23 cellular contexts compared by ENCODE assay signal in the genomic region with DNA sequence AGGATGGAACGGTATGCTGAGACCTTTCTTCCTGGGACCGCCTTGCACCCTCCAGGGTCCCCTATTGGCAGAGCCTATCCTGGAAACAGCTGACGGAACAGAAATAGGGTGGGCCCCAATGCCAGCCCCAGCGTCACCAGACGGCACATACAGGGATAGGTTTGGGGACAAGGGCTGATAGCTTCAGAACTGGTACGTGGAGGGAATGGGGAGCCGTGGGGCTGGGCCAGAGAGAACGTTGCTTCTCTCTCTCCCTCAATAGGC. TPM values are rescaled to one million over a fixed set of nuclear protein-coding genes. Genes with fewer than 3 reads are reported as not detected.
DNase-seq lines count a peak whose midpoint lies in the region; ATAC-seq and TF ChIP-seq lines count a peak whose summit lies in the region.
"Had no signal": no experiment of that assay in that cellular context is flagged by ENCODE, and none has a peak within 500 bp of the region (broad histone marks: within the 10 kb centered on the region; RNA-seq: fewer than 3 reads in every experiment).

No MANE protein-coding gene starts in this region.

- H3K27me3 ChIP-seq in Loucy (ENCODE audit: insufficient read depth, low read length, poor library complexity, severe bottlenecking) (no peaks in the 10 kb centered on the region), mammary epithelial cell (ENCODE audit: insufficient read depth, low read length) (no peaks in the 10 kb centered on the region), thyroid gland (no peaks in the 10 kb centered on the region)
- H3K27me3 ChIP-seq: cardiac muscle cell, upper lobe of right lung had no signal

- peaks cover 35% of the 10 kb centered on the region for H3K4me1 Mint-ChIP-seq in mesothelial cell of epicardium
- H3K4me1 Mint-ChIP-seq in activated T-cell treated with anti-CD3 and anti-CD28 coated beads, Interleukin-2, amount 50 U/mL, for 4 hours (ENCODE audit: low read depth): no peaks in the 10 kb centered on the region
- no peaks in the 10 kb centered on the region for H3K4me1 Mint-ChIP-seq in activated CD4-positive, alpha-beta T cell treated with anti-CD3 and anti-CD28 coated beads, Interleukin-2, amount 10 ng/mL, durations not matched to agents 7 days and 5 days
- H3K4me1 Mint-ChIP-seq: activated CD4-positive, alpha-beta T cell treated with anti-CD3 and anti-CD28 coated beads, Interleukin-2, amount 10 ng/mL, durations not matched to agents 24 days and 14 days had no signal

- no peak overlapping the region for H3K4me3 ChIP-seq in Loucy (ENCODE audit: low read length, poor library complexity, severe bottlenecking)
- H3K4me3 ChIP-seq in mammary epithelial cell (replicated peaks in 1 of 3; ENCODE audit: insufficient read depth in 1 of 3, low read depth in 2 of 3, low read length in 3 of 3): no peak overlapping the region
- H3K4me3 ChIP-seq in thyroid gland (replicated peaks in 1 of 3): no peak overlapping the region
- H3K4me3 ChIP-seq: cardiac muscle cell, upper lobe of right lung had no signal

- H3K9me3 ChIP-seq in Loucy (ENCODE audit: insufficient read depth, low read depth, low read length) (no peaks in the 10 kb centered on the region), mammary epithelial cell (replicated peaks; ENCODE audit: insufficient read depth, low read length) (no peaks in the 10 kb centered on the region), thyroid gland (no peaks in the 10 kb centered on the region)
- H3K9me3 ChIP-seq: upper lobe of right lung had no signal

- ATAC-seq in activated T-cell treated with anti-CD3 and anti-CD28 coated beads, Interleukin-2, amount 50 U/mL, for 4 hours: no peak
- ATAC-seq: left lobe of liver, upper lobe of right lung had no signal

- H3K27ac Mint-ChIP-seq in mesothelial cell of epicardium: peak overlapping the region; percentile 81
- H3K27ac Mint-ChIP-seq in activated CD4-positive, alpha-beta T cell treated with anti-CD3 and anti-CD28 coated beads, Interleukin-2, amount 10 ng/mL, durations not matched to agents 7 days and 5 days: no peak overlapping the region
- H3K27ac Mint-ChIP-seq: activated CD4-positive, alpha-beta T cell treated with anti-CD3 and anti-CD28 coated beads, Interleukin-2, amount 10 ng/mL, durations not matched to agents 24 days and 14 days; activated T-helper 2 cell treated with anti-CD3 and anti-CD28 coated beads, Interferon-gamma antibody, Interleukin-2, Interleukin-4, amounts not matched to agents 10 μg/mL and 5 μg/mL and 100 μg/mL, durations not matched to agents 14 hours and 24 hours and 36 hours; nephron progenitor cell; progenitor cell of endocrine pancreas; stimulated activated naive CD8-positive, alpha-beta T cell treated with anti-CD3 and anti-CD28 coated beads, Interleukin-15, Interleukin-2, amounts not matched to agents 100 ng/mL and 50 ng/mL, for 24 hours had no signal

- BruUV-seq in mammary epithelial cell (replicated peaks; lab: Mats Ljungman, UMichigan): no TSS peak

- H3K36me3 Mint-ChIP-seq in mesothelial cell of epicardium: no peaks in the 10 kb centered on the region
- no peaks in the 10 kb centered on the region for H3K36me3 Mint-ChIP-seq in activated T-cell treated with anti-CD3 and anti-CD28 coated beads, Interleukin-2, amount 50 U/mL, for 4 hours (ENCODE audit: insufficient read depth)
- H3K36me3 Mint-ChIP-seq in activated CD4-positive, alpha-beta T cell treated with anti-CD3 and anti-CD28 coated beads, Interleukin-2, amount 10 ng/mL, durations not matched to agents 7 days and 5 days (ENCODE audit: low read depth): no peaks in the 10 kb centered on the region

- H3K27me3 Mint-ChIP-seq in mesothelial cell of epicardium (ENCODE audit: low read depth): no peaks in the 10 kb centered on the region
- no peaks in the 10 kb centered on the region for H3K27me3 Mint-ChIP-seq in activated T-cell treated with anti-CD3 and anti-CD28 coated beads, Interleukin-2, amount 50 U/mL, for 4 hours (ENCODE audit: low read depth)
- peaks cover 8% of the 10 kb centered on the region for H3K27me3 Mint-ChIP-seq in activated CD4-positive, alpha-beta T cell treated with anti-CD3 and anti-CD28 coated beads, Interleukin-2, amount 10 ng/mL, durations not matched to agents 7 days and 5 days

- H3K4me3 Mint-ChIP-seq in mesothelial cell of epicardium: no peak overlapping the region
- H3K4me3 Mint-ChIP-seq in activated T-cell treated with anti-CD3 and anti-CD28 coated beads, Interleukin-2, amount 50 U/mL, for 4 hours: no peak overlapping the region
- H3K4me3 Mint-ChIP-seq in activated CD4-positive, alpha-beta T cell treated with anti-CD3 and anti-CD28 coated beads, Interleukin-2, amount 10 ng/mL, durations not matched to agents 7 days and 5 days: no peak overlapping the region
- H3K4me3 Mint-ChIP-seq: activated CD4-positive, alpha-beta T cell treated with anti-CD3 and anti-CD28 coated beads, Interleukin-2, amount 10 ng/mL, durations not matched to agents 24 days and 14 days; nephron progenitor cell; stimulated activated naive CD8-positive, alpha-beta T cell treated with anti-CD3 and anti-CD28 coated beads, Interleukin-15, Interleukin-2, amounts not matched to agents 100 ng/mL and 50 ng/mL, for 24 hours had no signal

- no peaks in the 10 kb centered on the region for H3K79me2 ChIP-seq in Loucy (ENCODE audit: insufficient read depth, low read length)
- H3K79me2 ChIP-seq in mammary epithelial cell (ENCODE audit: insufficient read depth, low read length): no peaks in the 10 kb centered on the region

- H3K4me1 ChIP-seq in Loucy (ENCODE audit: insufficient read depth, low read length, poor library complexity, severe bottlenecking) (no peaks in the 10 kb centered on the region), mammary epithelial cell (ENCODE audit: insufficient read depth, low read length) (peaks cover 52% of the 10 kb centered on the region), thyroid gland (peaks cover 34 to 45% of the 10 kb centered on the region in 2 donors)

- H2AFZ ChIP-seq in Loucy (ENCODE audit: low read length): 0 out of 2 replicates have a peak overlapping the region, but pooled peaks have one; percentile 56
- H2AFZ ChIP-seq in mammary epithelial cell (ENCODE audit: low read depth, low read length): peak overlapping the region; percentile 50

- H3K9ac ChIP-seq in Loucy (ENCODE audit: low read depth, low read length, poor library complexity, severe bottlenecking): no peak overlapping the region
- H3K9ac ChIP-seq in mammary epithelial cell (ENCODE audit: insufficient read depth, low read length): no peak overlapping the region

- no peaks in the 10 kb centered on the region for H3K9me3 Mint-ChIP-seq in mesothelial cell of epicardium
- H3K9me3 Mint-ChIP-seq in activated T-cell treated with anti-CD3 and anti-CD28 coated beads, Interleukin-2, amount 50 U/mL, for 4 hours: no peaks in the 10 kb centered on the region
- no peaks in the 10 kb centered on the region for H3K9me3 Mint-ChIP-seq in activated CD4-positive, alpha-beta T cell treated with anti-CD3 and anti-CD28 coated beads, Interleukin-2, amount 10 ng/mL, durations not matched to agents 7 days and 5 days
- H3K9me3 Mint-ChIP-seq: activated CD4-positive, alpha-beta T cell treated with anti-CD3 and anti-CD28 coated beads, Interleukin-2, amount 10 ng/mL, durations not matched to agents 24 days and 14 days; activated T-helper 2 cell treated with anti-CD3 and anti-CD28 coated beads, Interferon-gamma antibody, Interleukin-2, Interleukin-4, amounts not matched to agents 10 μg/mL and 5 μg/mL and 100 μg/mL, durations not matched to agents 14 hours and 24 hours and 36 hours; nephron progenitor cell; stimulated activated naive CD8-positive, alpha-beta T cell treated with anti-CD3 and anti-CD28 coated beads, Interleukin-15, Interleukin-2, amounts not matched to agents 100 ng/mL and 50 ng/mL, for 24 hours had no signal

- H3K27ac ChIP-seq in mammary epithelial cell (ENCODE audit: insufficient read depth, low read depth, low read length) (peak overlapping the region; percentile 73), thyroid gland (peak overlapping the region; percentile 25 to 75 (median 53))
- H3K27ac ChIP-seq: cardiac muscle cell, upper lobe of right lung had no signal

- TF ChIP-seq CTCF in Loucy (conservative IDR thresholded peaks at IDR 0.05; ENCODE audit: low read length) (no peak), mammary epithelial cell (conservative IDR thresholded peaks at IDR 0.05 in 1 of 2, IDR thresholded peaks at IDR 0.05 in 1 of 2; ENCODE audit: extremely low read depth in 1 of 2, insufficient read depth in 1 of 2, low read depth in 1 of 2, low read length in 2 of 2) (no peak), mesothelial cell of epicardium (IDR thresholded peaks at IDR 0.05; ENCODE audit: unreplicated experiment) (no peak), thyroid gland (IDR thresholded peaks at IDR 0.05) (no peak)

- WGBS in mammary epithelial cell (ENCODE audit: low coverage, missing lambda C conversion rate): 98% methylated on average over 6 of the region's 8 CpGs
- WGBS in thyroid gland, 2 donors: 81 to 85% methylated on average over 8 of the region's 8 CpGs

- dilution Hi-C loops in mammary epithelial cell (cut with HindIII; ENCODE audit: low sequenced_read_pairs): no loop called here

- H4K20me1 ChIP-seq in Loucy (ENCODE audit: insufficient read depth, low read length, poor library complexity, severe bottlenecking) (no peaks in the 10 kb centered on the region), mammary epithelial cell (ENCODE audit: insufficient read depth, low read length) (no peaks in the 10 kb centered on the region)

- POLR2A ChIA-PET in activated CD4-positive, alpha-beta T cell treated with anti-CD3 and anti-CD28 coated beads, Interleukin-2, amount 10 ng/mL, durations not matched to agents 7 days and 5 days (lab: Charles Lee): no interaction called here

- in situ Hi-C loops in mammary epithelial cell (cut with MboI; ENCODE audit: low sequenced_read_pairs in 2 of 2): no loop called here

- intact Hi-C loops in mammary epithelial cell (cut with micrococcal nuclease) (no loop called here), thyroid gland (cut with DNase I) (no loop called here)

- H3K9me2 ChIP-seq in Loucy (replicated peaks; ENCODE audit: low read depth, low read length): no peaks in the 10 kb centered on the region

- H3F3A ChIP-seq in Loucy (ENCODE audit: low read depth): no peaks in the 10 kb centered on the region

- CTCF ChIA-PET in mammary epithelial cell (lab: Charles Lee; ENCODE audit: low non-redundant PET): no interaction called here
- CTCF ChIA-PET in activated CD4-positive, alpha-beta T cell treated with anti-CD3 and anti-CD28 coated beads, Interleukin-2, amount 10 ng/mL, durations not matched to agents 7 days and 5 days (lab: Charles Lee): no interaction called here

- H3K36me3 ChIP-seq in Loucy (ENCODE audit: insufficient read depth, low read length) (no peaks in the 10 kb centered on the region), mammary epithelial cell (ENCODE audit: insufficient read depth, low read length) (no peaks in the 10 kb centered on the region), thyroid gland (no peaks in the 10 kb centered on the region)
- H3K36me3 ChIP-seq: cardiac muscle cell, upper lobe of right lung had no signal

- H3K4me2 ChIP-seq in Loucy (ENCODE audit: low read depth, low read length, poor library complexity, severe bottlenecking): no peak overlapping the region
- H3K4me2 ChIP-seq in mammary epithelial cell (ENCODE audit: insufficient read depth, low read depth, low read length): no peak overlapping the region

- no peak for TF ChIP-seq POLR2A in thyroid gland (IDR thresholded peaks at IDR 0.05)

- no peak for DNase-seq in mammary epithelial cell
- no peak for DNase-seq in mesothelial cell of epicardium (ENCODE audit: low spot score in 2 of 2, unreplicated experiment in 2 of 2)
- no peak for DNase-seq in thyroid gland
- no peak for DNase-seq in GOT3 (lab: John Stamatoyannopoulos, UW)
- no peak for DNase-seq in activated T-cell treated with anti-CD3 and anti-CD28 coated beads, Interleukin-2, amount 50 U/mL, for 4 hours
- DNase-seq in stimulated activated CD4-positive, alpha-beta T cell treated with anti-CD3 and anti-CD28 coated beads, Interleukin-15, amount 100 ng/mL, for 24 hours: no peak
- DNase-seq in activated CD4-positive, alpha-beta T cell treated with anti-CD3 and anti-CD28 coated beads, Interleukin-2, amount 10 ng/mL, durations not matched to agents 7 days and 5 days: no peak
- DNase-seq: activated CD4-positive, alpha-beta T cell treated with anti-CD3 and anti-CD28 coated beads, Interleukin-2, amount 10 ng/mL, durations not matched to agents 24 days and 14 days; AML-193; erythroblast; glutamatergic neuron; NCI-H1436; NCI-H524 treated with DMSO at 0.1 percent for 48 hours; nephron progenitor cell; SHP77; T-helper 1 cell; upper lobe of right lung had no signal

RNA-seq across cellular contexts. Expression of a gene that starts 40.4 kb away (rescaled TPM):
- total RNA-seq in mammary epithelial cell: 100 to 1,000 TPM in 1 of 2 donors, 10 to 100 TPM in 1; 54.8 to 140 TPM
- polyA plus RNA-seq in mammary epithelial cell: 27.5 TPM
- 24.0 TPM for polyA minus RNA-seq in mammary epithelial cell
- total RNA-seq in mesothelial cell of epicardium: 14.2 to 14.6 TPM (median 14.4 TPM) in 3 replicates
- 10 to 100 TPM in 3 of 4 donors, 1 to 10 TPM in 1; 8.8 to 28.1 (median 20.3) TPM for total RNA-seq in thyroid gland
- total RNA-seq in activated T-cell treated with anti-CD3 and anti-CD28 coated beads, Interleukin-2, amount 50 U/mL, for 4 hours: 1 to 10 TPM; 3.1 to 3.5 (median 3.2) TPM
- 1 to 10 TPM; 4.1 to 6.8 TPM for total RNA-seq in activated CD4-positive, alpha-beta T cell treated with anti-CD3 and anti-CD28 coated beads, Interleukin-2, amount 10 ng/mL, durations not matched to agents 7 days and 5 days
